ENCODE assay signal across 7 cellular contexts in genomic region chr1:78607334-78607927, GRCh38. TPM values are rescaled to one million over a fixed set of nuclear protein-coding genes. Genes with fewer than 3 reads are reported as not detected.
DNase-seq lines count a peak whose midpoint lies in the region; ATAC-seq and FAIRE-seq lines count a peak whose summit lies in the region.

No MANE protein-coding gene starts in this region.

- peak; percentile 94 for FAIRE-seq in endometrium (lab: Jason Lieb, UNC)

- intact Hi-C loops in sciatic nerve (cut with DNase I), result loop anchor here (10.0 kb wide), 1 partner anchor 463 kb away; no protein-coding TSS in a partner anchor

- H3K4me1 Mint-ChIP-seq in T-helper 2 cell treated with Interferon-gamma antibody and Interleukin-4, amounts not matched to agents 5 μg/mL and 100 μg/mL, for 36 hours (ENCODE audit: low read depth), result no peaks in the 10 kb centered on the region

- H3K9me3 Mint-ChIP-seq in T-helper 2 cell treated with Interferon-gamma antibody and Interleukin-4, amounts not matched to agents 5 μg/mL and 100 μg/mL, for 36 hours, result no peaks in the 10 kb centered on the region

- no peak overlapping the region for H3K27ac Mint-ChIP-seq in T-helper 2 cell treated with Interferon-gamma antibody and Interleukin-4, amounts not matched to agents 5 μg/mL and 100 μg/mL, for 36 hours

- no peak overlapping the region for H3K4me3 Mint-ChIP-seq in T-helper 2 cell treated with Interferon-gamma antibody and Interleukin-4, amounts not matched to agents 5 μg/mL and 100 μg/mL, for 36 hours

- H3K27me3 Mint-ChIP-seq in T-helper 2 cell treated with Interferon-gamma antibody and Interleukin-4, amounts not matched to agents 5 μg/mL and 100 μg/mL, for 36 hours (ENCODE audit: low read depth), result peaks cover 44% of the 10 kb centered on the region

- peak; percentile 10 for DNase-seq in NCI-H526 treated with DMSO at 0.1 percent for 48 hours (lab: John Stamatoyannopoulos, UW)
- no peak for DNase-seq in sciatic nerve (ENCODE audit: low spot score)
- DNase-seq in NCI-H226, result no peak
- no peak for DNase-seq in stimulated activated naive CD4-positive, alpha-beta T cell treated with Interleukin-2 at 50 U/mL for 16 hours (lab: John Stamatoyannopoulos, UW)
- no peak for DNase-seq in T-helper 2 cell treated with Interferon-gamma antibody and Interleukin-4, amounts not matched to agents 5 μg/mL and 100 μg/mL, for 36 hours (ENCODE audit: low spot score)

- ATAC-seq in GM18868 (IDR thresholded peaks at IDR 0.05; ENCODE audit: unreplicated experiment) (peak; percentile 62), sciatic nerve (peak; percentile 74)

- H3K36me3 Mint-ChIP-seq in T-helper 2 cell treated with Interferon-gamma antibody and Interleukin-4, amounts not matched to agents 5 μg/mL and 100 μg/mL, for 36 hours (ENCODE audit: low read depth), result no peaks in the 10 kb centered on the region

RNA-seq across cellular contexts. Expression of gene IFI44L, which starts 12.8 kb away (rescaled TPM):
- 20.2 TPM for total RNA-seq in sciatic nerve

RNA-seq across cellular contexts. Expression of gene IFI44, which starts 42.2 kb away (rescaled TPM):
- 38.9 TPM for total RNA-seq in sciatic nerve
